ENCODE assay signal across 9 cellular contexts in genomic region chr3:127831723-127832172, GRCh38. TPM values are rescaled to one million over a fixed set of nuclear protein-coding genes. Genes with fewer than 3 reads are reported as not detected.
DNase-seq lines count a peak whose midpoint lies in the region; ATAC-seq and TF ChIP-seq lines count a peak whose summit lies in the region.
"Had no signal": no experiment of that assay in that cellular context is flagged by ENCODE, and none has a peak within 500 bp of the region (broad histone marks: within the 10 kb centered on the region; RNA-seq: fewer than 3 reads in every experiment).

No MANE protein-coding gene starts in this region.

- H3K27me3 ChIP-seq in GM06990 (replicated peaks; ENCODE audit: control insufficient read depth, insufficient read depth, low read length) (no peaks in the 10 kb centered on the region), OCI-LY3 (ENCODE audit: low read depth, low read length) (no peaks in the 10 kb centered on the region), endodermal cell (ENCODE audit: control insufficient read depth, insufficient read depth, low read length, poor library complexity, severe bottlenecking) (no peaks in the 10 kb centered on the region)

- no peak for ATAC-seq in GM21515 (IDR thresholded peaks at IDR 0.05; ENCODE audit: unreplicated experiment)
- ATAC-seq in GM19328 (IDR thresholded peaks at IDR 0.05; ENCODE audit: unreplicated experiment): no peak
- no peak for ATAC-seq in GM21528 (IDR thresholded peaks at IDR 0.05; ENCODE audit: low FRiP score, unreplicated experiment)

- H3K4me3 Mint-ChIP-seq in endodermal cell (no peak overlapping the region), neural crest cell (no peak overlapping the region)

- H3K27ac Mint-ChIP-seq in endodermal cell (no peak overlapping the region), neural crest cell (ENCODE audit: unreplicated experiment) (no peak overlapping the region)

- H3K9me3 ChIP-seq in OCI-LY3 (ENCODE audit: insufficient read depth, low read length) (peaks cover 28% of the 10 kb centered on the region), endodermal cell (ENCODE audit: control insufficient read depth, low read length) (peaks cover 19% of the 10 kb centered on the region)

- DNase-seq in A172 (ENCODE audit: low spot score): peak; percentile 19
- DNase-seq in GM06990 (ENCODE audit: extremely low read depth, insufficient read length): peak; percentile 59
- DNase-seq in endodermal cell: peak; percentile 88
- peak; percentile 31 for DNase-seq in neural crest cell (ENCODE audit: low read depth, low spot score)

- H3K36me3 Mint-ChIP-seq in endodermal cell (ENCODE audit: low read depth) (no peaks in the 10 kb centered on the region), neural crest cell (ENCODE audit: low read depth) (peaks cover 13% of the 10 kb centered on the region)

- 61 to 64% methylated on average over 3 to 4 of the region's 4 CpGs for WGBS in endodermal cell (ENCODE audit: insufficient coverage in 1 of 2, insufficient read length in 1 of 2), 2 experiments

- peak; percentile 82 for TF ChIP-seq CTCF in GM06990 (IDR thresholded peaks at IDR 0.05; ENCODE audit: insufficient read depth, low read length, poor library complexity, severe bottlenecking)
- TF ChIP-seq CTCF in OCI-LY3 (IDR thresholded peaks at IDR 0.05; ENCODE audit: low read depth, low read length): peak; percentile 69
- peak; percentile 98 for TF ChIP-seq CTCF in endodermal cell (conservative IDR thresholded peaks at IDR 0.05)
- TF ChIP-seq CTCF in neural crest cell (conservative IDR thresholded peaks at IDR 0.05): peak; percentile 69

- H3K27ac ChIP-seq in OCI-LY3 (ENCODE audit: low read length): no peak overlapping the region
- no peak overlapping the region for H3K27ac ChIP-seq in endodermal cell (ENCODE audit: low read depth, low read length)

- peaks cover under 1% of the 10 kb centered on the region for H3K4me1 Mint-ChIP-seq in endodermal cell
- peaks cover 6% of the 10 kb centered on the region for H3K4me1 Mint-ChIP-seq in neural crest cell

- H3K27me3 Mint-ChIP-seq in endodermal cell (ENCODE audit: insufficient read depth) (no peaks in the 10 kb centered on the region), neural crest cell (ENCODE audit: low read depth) (no peaks in the 10 kb centered on the region)

- no peak overlapping the region for H3K4me3 ChIP-seq in GM06990 (replicated peaks; ENCODE audit: low read depth, low read length)
- no peak overlapping the region for H3K4me3 ChIP-seq in OCI-LY3 (ENCODE audit: low read length)
- H3K4me3 ChIP-seq in endodermal cell (ENCODE audit: low read length): no peak overlapping the region
- H3K4me3 ChIP-seq: HAP-1 had no signal

- no peak overlapping the region for H3K4me2 ChIP-seq in OCI-LY3 (ENCODE audit: low read length)

- H3K9me3 Mint-ChIP-seq in endodermal cell (peaks cover 18% of the 10 kb centered on the region), neural crest cell (peaks cover 16% of the 10 kb centered on the region)

- H3K79me2 ChIP-seq in OCI-LY3 (ENCODE audit: low read length): no peaks in the 10 kb centered on the region

- H3K4me1 ChIP-seq in OCI-LY3 (ENCODE audit: low read length): peaks cover 53% of the 10 kb centered on the region
- H3K4me1 ChIP-seq in endodermal cell (ENCODE audit: control insufficient read depth, insufficient read depth, low read length): no peaks in the 10 kb centered on the region
- H3K4me1 ChIP-seq: HAP-1 had no signal

- no peak overlapping the region for H3K9ac ChIP-seq in OCI-LY3 (ENCODE audit: low read length)
- no peak overlapping the region for H3K9ac ChIP-seq in endodermal cell (ENCODE audit: extremely low read depth, low read length, poor library complexity, severe bottlenecking)

- no peak overlapping the region for H2AFZ ChIP-seq in OCI-LY3 (ENCODE audit: low read depth, low read length)

- no peaks in the 10 kb centered on the region for H4K20me1 ChIP-seq in OCI-LY3 (ENCODE audit: insufficient read depth, low read length)

- H3K36me3 ChIP-seq in GM06990 (ENCODE audit: control insufficient read depth, insufficient read depth, low read length) (no peaks in the 10 kb centered on the region), OCI-LY3 (replicated peaks; ENCODE audit: low read depth, low read length) (peaks cover 42% of the 10 kb centered on the region), endodermal cell (ENCODE audit: control insufficient read depth, insufficient read depth, low read length) (no peaks in the 10 kb centered on the region)
- H3K36me3 ChIP-seq: HAP-1 had no signal

RNA-seq across cellular contexts. Expression of gene MGLL, which starts 9.4 kb away (rescaled TPM):
- total RNA-seq in A172 (2014; rRNA removed; shearing (Covaris generic)): 31.2 and 31.4 TPM in 2 replicates
- under 1 TPM in 1 of 2 donors, not detected in 1; 0.22 TPM for total RNA-seq in endodermal cell
- polyA plus RNA-seq in endodermal cell (2013, experiment 1 of 2): 0.75 TPM
- polyA plus RNA-seq in endodermal cell (2013, experiment 2 of 2): 0.62 TPM
- total RNA-seq in neural crest cell: 11.3 and 13.3 TPM in 2 replicates

Comparison
In these comparisons a context has a peak if more than half of its experiments do, and no peak if none do; other contexts are left out.
1. DNase-seq: peak in every context shown above with its lines; median percentile 88 in endodermal cell; 59 in GM06990; 31 in neural crest cell; 19 in A172.
2. RNA of gene MGLL, which starts 9.4 kb away (total RNA-seq): 31.2 to 31.4 TPM in A172 and 11.3 to 13.3 TPM in neural crest cell; 0.22 TPM in endodermal cell; every median in the first group is over 10 times any median in the second.
3. Peak in every context shown above with its lines, with median percentiles within 50 percentile points of each other: CTCF ChIP-seq.